8 cellular contexts compared by ENCODE assay signal in the genomic region with DNA sequence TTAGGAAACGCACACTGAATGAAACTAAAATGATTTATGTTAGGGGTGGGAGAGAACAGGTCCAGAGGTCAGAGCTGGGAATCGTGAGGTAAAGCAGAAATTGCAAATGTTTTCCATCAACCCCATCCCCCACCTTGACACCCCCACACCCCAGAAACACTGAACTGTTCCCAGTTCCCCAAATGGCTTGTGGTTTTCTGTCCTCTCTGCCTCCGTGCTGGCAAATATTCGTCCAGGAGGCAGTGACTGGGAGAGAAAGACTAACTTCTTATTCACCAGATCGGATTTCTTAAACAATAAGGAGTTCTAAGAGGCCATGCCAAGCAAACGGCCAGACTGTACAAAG. TPM values are rescaled to one million over a fixed set of nuclear protein-coding genes. Genes with fewer than 3 reads are reported as not detected.
DNase-seq lines count a peak whose midpoint lies in the region; ATAC-seq and TF ChIP-seq lines count a peak whose summit lies in the region.

No MANE protein-coding gene starts in this region.

- H3K27me3 Mint-ChIP-seq in Calu3 (ENCODE audit: unreplicated experiment) = no peaks in the 10 kb centered on the region

- DNase-seq in Calu3 = no peak
- DNase-seq in RWPE1 (ENCODE audit: low spot score) = no peak
- DNase-seq in ovary = no peak
- no peak for DNase-seq in posterior cingulate gyrus
- DNase-seq in NCI-H1930 (lab: John Stamatoyannopoulos, UW) = no peak
- DNase-seq in effector CD4-positive, alpha-beta T cell = no peak

- H3K27ac Mint-ChIP-seq in Calu3 (ENCODE audit: unreplicated experiment) = peak overlapping the region; percentile 33

- TF ChIP-seq POLR2A in ovary (IDR thresholded peaks at IDR 0.05) = no peak

- no peak for ATAC-seq in HG02759 (IDR thresholded peaks at IDR 0.05; ENCODE audit: unreplicated experiment)

- H3K4me3 ChIP-seq in esophagus (ENCODE audit: low read depth in 1 of 2, low read length in 2 of 2) = peak overlapping the region; percentile 83
- H3K4me3 ChIP-seq in ovary = peak overlapping the region; percentile 71

- TF ChIP-seq EP300 in ovary (IDR thresholded peaks at IDR 0.05) = no peak

- POLR2A ChIA-PET in RWPE1 (lab: Yijun Ruan, JAX; ENCODE audit: low non-redundant PET) = no interaction called here

- CTCF ChIA-PET in Calu3 (lab: Charles Lee) (no interaction called here), RWPE1 (lab: Yijun Ruan, JAX) (interaction anchor here (1.2 kb wide), 1 partner anchor 17 kb away, joined by 4 read pairs; no protein-coding TSS in a partner anchor)

- H3K36me3 ChIP-seq in esophagus (ENCODE audit: control insufficient read depth in 2 of 2, insufficient read depth in 2 of 2, low read length in 1 of 2) (peaks cover 0 to 4% of the 10 kb centered on the region in 2 donors), ovary (no peaks in the 10 kb centered on the region)

- 4 to 5% methylated on average over 6 of the region's 6 CpGs for WGBS in esophagus, 2 donors
- WGBS in ovary, 3 donors = 3 to 5% (median 5%) methylated on average over 6 of the region's 6 CpGs

- H3K27me3 ChIP-seq in esophagus (ENCODE audit: control insufficient read depth in 1 of 2, insufficient read depth in 2 of 2, low read length in 2 of 2) (no peaks in the 10 kb centered on the region), ovary (no peaks in the 10 kb centered on the region)

- intact Hi-C loops in Calu3 (cut with micrococcal nuclease; ENCODE audit: unreplicated experiment) = no loop called here
- intact Hi-C loops in ovary (cut with DNase I) = loop anchor here in 1 of 4 donors (2.0 to 5.0 kb wide), 2 partner anchors 26 to 82 kb away; no protein-coding TSS in a partner anchor
- intact Hi-C loops in posterior cingulate gyrus (cut with DNase I) = no loop called here

- peaks cover 24% of the 10 kb centered on the region for H3K36me3 Mint-ChIP-seq in Calu3 (ENCODE audit: insufficient read depth, unreplicated experiment)

- H3K4me3 Mint-ChIP-seq in Calu3 (ENCODE audit: low read depth, unreplicated experiment) = peak overlapping the region; percentile 76

- TSS peak; percentile 55 for BruUV-seq in Calu3 (replicated peaks; lab: Mats Ljungman, UMichigan)

- H3K9me3 Mint-ChIP-seq in Calu3 (ENCODE audit: low read depth, unreplicated experiment) = no peaks in the 10 kb centered on the region

- TF ChIP-seq CTCF in Calu3 (IDR thresholded peaks at IDR 0.05; ENCODE audit: unreplicated experiment) (no peak), RWPE1 (conservative IDR thresholded peaks at IDR 0.05; ENCODE audit: low read depth) (no peak), ovary (IDR thresholded peaks at IDR 0.05) (no peak)

- H3K4me1 ChIP-seq in esophagus (ENCODE audit: control insufficient read depth in 2 of 2, insufficient read depth in 2 of 2, low read length in 1 of 2) = peaks cover 3 to 6% of the 10 kb centered on the region in 2 donors
- peaks cover 8% of the 10 kb centered on the region for H3K4me1 ChIP-seq in ovary (ENCODE audit: insufficient read depth)

- H3K27ac ChIP-seq in RWPE1 (peak overlapping the region; percentile 72), esophagus (ENCODE audit: low read depth in 2 of 2, low read length in 1 of 2) (peak overlapping the region; percentile 88 to 92), ovary (peak overlapping the region; percentile 33 to 73)

- H3K4me1 Mint-ChIP-seq in Calu3 (ENCODE audit: low read depth, unreplicated experiment) = peaks cover 11% of the 10 kb centered on the region

- H3K9me3 ChIP-seq in esophagus (ENCODE audit: control insufficient read depth in 2 of 2, insufficient read depth in 1 of 2, low read depth in 1 of 2, low read length in 1 of 2) (no peaks in the 10 kb centered on the region), ovary (no peaks in the 10 kb centered on the region)

RNA-seq across cellular contexts. Expression of a gene that starts 0.7 kb away (rescaled TPM):
- total RNA-seq in Calu3 (2022) (2.2 and 2.4 TPM in 2 replicates), ovary (10 to 100 TPM in 3 of 7 donors, 1 to 10 TPM in 4; 4.8 to 21.9 (median 7.3) TPM)
- polyA plus RNA-seq in esophagus (1 to 10 TPM; 3.6 to 3.7 TPM), ovary (1 to 10 TPM; 8.1 to 9.7 TPM)

RNA-seq across cellular contexts. Expression of a gene that starts 19.7 kb away (rescaled TPM):
- total RNA-seq in Calu3 (2022) = 11.1 and 16.5 TPM in 2 replicates
- 10 to 100 TPM in 1 of 2 donors, 1 to 10 TPM in 1; 7.7 to 29.0 TPM for polyA plus RNA-seq in esophagus
- 100 to 1,000 TPM in 5 of 7 donors, 10 to 100 TPM in 2; 35.6 to 511 (median 174) TPM for total RNA-seq in ovary
- 100 to 1,000 TPM in 1 of 2 donors, 10 to 100 TPM in 1; 56.7 to 603 TPM for polyA plus RNA-seq in ovary

RNA-seq across cellular contexts. Expression of a gene that starts 41.9 kb away (rescaled TPM):
- total RNA-seq in Calu3 (2022) (10.8 and 11.9 TPM in 2 replicates), ovary (10 to 100 TPM; 19.4 to 38.0 (median 28.6) TPM)
- polyA plus RNA-seq in esophagus (1 to 10 TPM; 4.6 to 5.4 TPM), ovary (10 to 100 TPM; 25.5 to 27.4 TPM)

RNA-seq across cellular contexts. Expression of a gene that starts 47.7 kb away (rescaled TPM):
- total RNA-seq in Calu3 (2022) (not detected in 2 replicates), ovary (not detected)
- polyA plus RNA-seq in esophagus (not detected), ovary (under 1 TPM in 1 of 2 donors, not detected in 1; 0.05 TPM)
